ENCODE assay signal across 8 cellular contexts in genomic region chr11:67391304-67392181, GRCh38. TPM values are rescaled to one million over a fixed set of nuclear protein-coding genes. Genes with fewer than 3 reads are reported as not detected.
A peak's percentile ranks its signal among the peaks of the same experiment; 100 is the strongest.
DNase-seq lines count a peak whose midpoint lies in the region; ATAC-seq and TF ChIP-seq lines count a peak whose summit lies in the region.

Gene RAD9A (plus strand): TSS chr11:67391986. CDS start chr11:67392045, 59 bp downstream.

- CTCF ChIA-PET in RWPE1 (lab: Yijun Ruan, JAX) = interaction anchor here (0.9 to 2.5 kb wide), 3 partner anchors 9 to 11 kb away, joined by 3 to 15 read pairs (median 9); partner anchors contain the start of gene PPP1CA

- peak within 1 kb of the TSS; percentile 94 for H3K4me2 ChIP-seq in fibroblast of lung (ENCODE audit: extremely low read depth, insufficient read depth, low read length)

- H3K9ac ChIP-seq in fibroblast of lung (ENCODE audit: insufficient read depth, low read length) = peak within 1 kb of the TSS; percentile 78

- POLR2A ChIA-PET in RWPE1 (lab: Yijun Ruan, JAX; ENCODE audit: low non-redundant PET) = interaction anchor here (0.6 to 1.8 kb wide), 5 partner anchors 10 to 187 kb away, joined by 3 to 14 read pairs (median 4); partner anchors contain the start of gene PPP1CA

- peaks cover 2% of the 10 kb centered on the region for H3K36me3 ChIP-seq in fibroblast of lung (ENCODE audit: control insufficient read depth, insufficient read depth, low read length)

- ATAC-seq in GM21737 (IDR thresholded peaks at IDR 0.05; ENCODE audit: unreplicated experiment) (peak; percentile 55), natural killer cell (peak; percentile 87 to 90 (median 88))
- peak; percentile 73 to 82 for ATAC-seq in stimulated activated naive B cell treated with anti-CD40 and anti-IgM and Interleukin-4, amounts not matched to agents 10 μg/mL and 1 μg/mL and 100 μg/mL, for 72 hours (replicated peaks)

- H3K4me1 Mint-ChIP-seq in natural killer cell = peaks cover 22 to 47% of the 10 kb centered on the region in 2 donors
- H3K4me1 Mint-ChIP-seq in stimulated activated naive B cell treated with anti-CD40 and anti-IgM and Interleukin-4, amounts not matched to agents 10 μg/mL and 1 μg/mL and 100 μg/mL, for 72 hours = peaks cover 31 to 59% of the 10 kb centered on the region in 2 donors

- H3K27me3 Mint-ChIP-seq in natural killer cell (ENCODE audit: low read depth in 2 of 2) = no peaks in the 10 kb centered on the region
- no peaks in the 10 kb centered on the region for H3K27me3 Mint-ChIP-seq in stimulated activated naive B cell treated with anti-CD40 and anti-IgM and Interleukin-4, amounts not matched to agents 10 μg/mL and 1 μg/mL and 100 μg/mL, for 72 hours

- no peaks in the 10 kb centered on the region for H3K9me3 ChIP-seq in fibroblast of lung (ENCODE audit: control insufficient read depth, insufficient read depth, low read depth, low read length)

- H3K27me3 ChIP-seq in fibroblast of lung (ENCODE audit: control insufficient read depth, insufficient read depth, low read length) = no peaks in the 10 kb centered on the region

- DNase-seq in DMS 273 (lab: John Stamatoyannopoulos, UW; ENCODE audit: unreplicated experiment) = peak; percentile 97
- DNase-seq in LHCN-M2 (ENCODE audit: low read depth) = peak; percentile 93
- DNase-seq in RWPE1 (ENCODE audit: low spot score) = peak; percentile 97
- DNase-seq in activated T-helper 1 cell treated with anti-CD3 and anti-CD28 coated beads, Interleukin-2, amount 50 U/mL, for 16 hours (ENCODE audit: low read depth in 1 of 2, low spot score in 1 of 2) = peak; percentile 85 to 90
- DNase-seq in fibroblast of lung (ENCODE audit: low read depth in 2 of 2) = peak; percentile 88 to 92
- peak; percentile 88 for DNase-seq in natural killer cell
- DNase-seq in stimulated activated naive B cell treated with anti-CD40 and anti-IgM and Interleukin-4, amounts not matched to agents 10 μg/mL and 1 μg/mL and 100 μg/mL, for 72 hours = peak; percentile 89

- H3K4me3 ChIP-seq in fibroblast of lung (replicated peaks in 1 of 4; ENCODE audit: control extremely low read depth in 1 of 4, insufficient read depth in 1 of 4, low read depth in 3 of 4, low read length in 4 of 4) = peak within 1 kb of the TSS; percentile 90 to 95 (median 92)

- intact Hi-C loops in natural killer cell (cut with micrococcal nuclease) = no loop called here

- peak within 1 kb of the TSS; percentile 87 for H3K4me3 Mint-ChIP-seq in natural killer cell
- peak within 1 kb of the TSS; percentile 94 to 96 for H3K4me3 Mint-ChIP-seq in stimulated activated naive B cell treated with anti-CD40 and anti-IgM and Interleukin-4, amounts not matched to agents 10 μg/mL and 1 μg/mL and 100 μg/mL, for 72 hours

- no peak for TF ChIP-seq CTCF in RWPE1 (conservative IDR thresholded peaks at IDR 0.05; ENCODE audit: low read depth)
- TF ChIP-seq CTCF in fibroblast of lung (conservative IDR thresholded peaks at IDR 0.05 in 1 of 2, IDR thresholded peaks at IDR 0.05 in 1 of 2; ENCODE audit: low read depth in 1 of 2, low read length in 2 of 2) = no peak
- TF ChIP-seq CTCF in natural killer cell (IDR thresholded peaks at IDR 0.05) = no peak

- no peaks in the 10 kb centered on the region for H4K20me1 ChIP-seq in fibroblast of lung (ENCODE audit: control insufficient read depth, extremely low read depth, insufficient read depth, low read length)

- H3K27ac Mint-ChIP-seq in natural killer cell = peak within 1 kb of the TSS; percentile 87 to 88
- peak within 1 kb of the TSS; percentile 92 for H3K27ac Mint-ChIP-seq in stimulated activated naive B cell treated with anti-CD40 and anti-IgM and Interleukin-4, amounts not matched to agents 10 μg/mL and 1 μg/mL and 100 μg/mL, for 72 hours

- peak within 1 kb of the TSS; percentile 94 for H3K27ac ChIP-seq in RWPE1
- H3K27ac ChIP-seq in fibroblast of lung (ENCODE audit: insufficient read depth, low read length) = peak within 1 kb of the TSS; percentile 80

- H3K4me1 ChIP-seq in fibroblast of lung (ENCODE audit: control insufficient read depth, extremely low read depth, insufficient read depth, low read length) = no peaks in the 10 kb centered on the region

- H3K36me3 Mint-ChIP-seq in natural killer cell = no peaks in the 10 kb centered on the region
- H3K36me3 Mint-ChIP-seq in stimulated activated naive B cell treated with anti-CD40 and anti-IgM and Interleukin-4, amounts not matched to agents 10 μg/mL and 1 μg/mL and 100 μg/mL, for 72 hours = peaks cover 11 to 13% of the 10 kb centered on the region in 2 donors

- no peaks in the 10 kb centered on the region for H3K9me3 Mint-ChIP-seq in natural killer cell
- H3K9me3 Mint-ChIP-seq in stimulated activated naive B cell treated with anti-CD40 and anti-IgM and Interleukin-4, amounts not matched to agents 10 μg/mL and 1 μg/mL and 100 μg/mL, for 72 hours = no peaks in the 10 kb centered on the region

- peaks cover 4% of the 10 kb centered on the region for H3K79me2 ChIP-seq in fibroblast of lung (ENCODE audit: control insufficient read depth, insufficient read depth, low read length)

- peak within 1 kb of the TSS; percentile 84 for H2AFZ ChIP-seq in fibroblast of lung (ENCODE audit: low read length)

RNA-seq across cellular contexts. Expression of gene RAD9A, which starts in this region (rescaled TPM):
- total RNA-seq in LHCN-M2 (2014; rRNA removed) = 6.7 and 12.3 TPM in 2 replicates
- 8.1 TPM for polyA plus RNA-seq in LHCN-M2 (2012)
- 3.8 and 6.4 TPM in 2 replicates for total RNA-seq in fibroblast of lung
- polyA plus RNA-seq in fibroblast of lung = 3.5 and 5.9 TPM in 2 replicates
- polyA plus RNA-seq in fibroblast of lung (2012) = 5.5 and 9.3 TPM in 2 replicates
- 5.2 and 6.4 TPM in 2 replicates for polyA minus RNA-seq in fibroblast of lung (ENCODE audit: low replicate concordance)
- 10 to 100 TPM; 30.2 to 47.1 (median 37.3) TPM for total RNA-seq in natural killer cell

Comparison
In these comparisons a context has a peak if more than half of its experiments do, and no peak if none do; other contexts are left out.
1. Peak in every context shown above with its lines: DNase-seq, ATAC-seq, H3K4me3 ChIP-seq and H3K27ac ChIP-seq.